In the genomic region with DNA sequence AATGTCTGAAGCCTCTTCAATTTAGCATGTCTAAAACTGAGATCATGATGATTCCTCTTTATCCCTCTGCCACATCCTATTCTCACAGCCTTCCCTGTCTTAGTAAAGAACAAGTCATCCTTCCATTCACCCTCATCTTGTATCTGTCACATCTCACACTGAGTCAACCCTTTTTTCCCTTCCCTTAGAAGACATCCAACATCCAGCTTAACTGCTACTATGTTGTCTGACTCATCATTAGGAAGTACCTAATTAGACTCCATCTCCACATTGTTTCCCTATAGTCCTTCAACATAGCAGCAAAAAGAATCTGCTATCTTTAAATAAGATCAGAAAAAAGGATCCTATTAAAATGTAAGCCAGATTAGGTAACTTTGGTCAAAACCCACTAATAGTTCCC, we compare ENCODE assay signal across 16 cellular contexts.
A peak's percentile ranks its signal among the peaks of the same experiment; 100 is the strongest.
DNase-seq lines count a peak whose midpoint lies in the region; ATAC-seq and TF ChIP-seq lines count a peak whose summit lies in the region.
"Had no signal": no experiment of that assay in that cellular context is flagged by ENCODE, and none has a peak within 500 bp of the region (broad histone marks: within the 10 kb centered on the region; RNA-seq: fewer than 3 reads in every experiment).

No MANE protein-coding gene starts in this region.

- H3K4me1 Mint-ChIP-seq in activated CD4-positive, alpha-beta memory T cell treated with anti-CD3 and anti-CD28 coated beads, Interleukin-2, amount 10 ng/mL, durations not matched to agents 7 days and 5 days = no peaks in the 10 kb centered on the region
- H3K4me1 Mint-ChIP-seq: activated naive CD8-positive, alpha-beta T cell treated with anti-CD3 and anti-CD28 coated beads, Interleukin-2, amount 50 U/mL, for 24 hours had no signal

- H3F3A ChIP-seq in GM23248 (ENCODE audit: insufficient read depth) = peaks cover 14% of the 10 kb centered on the region

- no peaks in the 10 kb centered on the region for H3K36me3 ChIP-seq in GM23248 (ENCODE audit: low read depth)
- H3K36me3 ChIP-seq: neutrophil, thoracic aorta had no signal

- no peak overlapping the region for H3K4me3 Mint-ChIP-seq in activated CD4-positive, alpha-beta memory T cell treated with anti-CD3 and anti-CD28 coated beads, Interleukin-2, amount 10 ng/mL, durations not matched to agents 7 days and 5 days
- H3K4me3 Mint-ChIP-seq: activated naive CD8-positive, alpha-beta T cell treated with anti-CD3 and anti-CD28 coated beads, Interleukin-2, amount 50 U/mL, for 24 hours; activated T-cell treated with anti-CD3 and anti-CD28 coated beads, Interleukin-2, amount 50 U/mL, for 24 hours had no signal

- no peak overlapping the region for H3K27ac Mint-ChIP-seq in activated CD4-positive, alpha-beta memory T cell treated with anti-CD3 and anti-CD28 coated beads, Interleukin-2, amount 10 ng/mL, durations not matched to agents 7 days and 5 days
- H3K27ac Mint-ChIP-seq: activated naive CD8-positive, alpha-beta T cell treated with anti-CD3 and anti-CD28 coated beads, Interleukin-2, amount 50 U/mL, for 24 hours; activated T-cell treated with anti-CD3 and anti-CD28 coated beads, Interleukin-2, amount 50 U/mL, for 24 hours had no signal

- H3K27ac ChIP-seq in GM23248 = peak overlapping the region; percentile 64
- H3K27ac ChIP-seq: neutrophil, thoracic aorta had no signal

- TF ChIP-seq POLR2A in erythroblast (IDR thresholded peaks at IDR 0.05; ENCODE audit: low read length) = no peak

- H3K79me2 ChIP-seq in GM23248 (ENCODE audit: insufficient read depth) = no peaks in the 10 kb centered on the region

- no peak overlapping the region for H2AFZ ChIP-seq in GM23248

- CTCF ChIA-PET in activated CD4-positive, alpha-beta memory T cell treated with anti-CD3 and anti-CD28 coated beads, Interleukin-2, amount 10 ng/mL, durations not matched to agents 7 days and 5 days (lab: Charles Lee) = no interaction called here

- DNase-seq in A172 (ENCODE audit: low spot score) (peak; percentile 94), GM23248 (peak; percentile 91), amniotic epithelial cell (ENCODE audit: low read depth) (peak; percentile 83), foreskin melanocyte (peak; percentile 21), erythroblast (lab: John Stamatoyannopoulos, UW) (no peak)
- DNase-seq in activated CD4-positive, alpha-beta memory T cell treated with anti-CD3 and anti-CD28 coated beads, Interleukin-2, amount 10 ng/mL, durations not matched to agents 7 days and 5 days = no peak
- DNase-seq: activated CD4-positive, alpha-beta T cell treated with anti-CD3 and anti-CD28 coated beads for 1 hour; activated naive CD8-positive, alpha-beta T cell treated with anti-CD3 and anti-CD28 coated beads, Interleukin-2, amount 50 U/mL, for 24 hours; activated T-cell treated with anti-CD3 and anti-CD28 coated beads, Interleukin-2, amount 50 U/mL, for 24 hours; DND-41; NCI-H2227 treated with DMSO at 0.1 percent for 48 hours had no signal

- no peaks in the 10 kb centered on the region for H4K20me1 ChIP-seq in GM23248 (ENCODE audit: insufficient read depth)

- no peaks in the 10 kb centered on the region for H3K27me3 ChIP-seq in GM23248 (replicated peaks; ENCODE audit: insufficient read depth)
- H3K27me3 ChIP-seq: neutrophil had no signal

- no peak overlapping the region for H3K9ac ChIP-seq in GM23248

- H3K36me3 Mint-ChIP-seq in activated CD4-positive, alpha-beta memory T cell treated with anti-CD3 and anti-CD28 coated beads, Interleukin-2, amount 10 ng/mL, durations not matched to agents 7 days and 5 days (ENCODE audit: low read depth) = no peaks in the 10 kb centered on the region

- H3K4me2 ChIP-seq in GM23248 (ENCODE audit: unreplicated experiment) = peak overlapping the region; percentile 13

- peaks cover 14% of the 10 kb centered on the region for H3K4me1 ChIP-seq in GM23248 (ENCODE audit: insufficient read depth)
- H3K4me1 ChIP-seq: HAP-1 had no signal

- POLR2A ChIA-PET in activated CD4-positive, alpha-beta memory T cell treated with anti-CD3 and anti-CD28 coated beads, Interleukin-2, amount 10 ng/mL, durations not matched to agents 7 days and 5 days (lab: Charles Lee) = no interaction called here

- ATAC-seq in HG02973 (IDR thresholded peaks at IDR 0.05; ENCODE audit: unreplicated experiment) (no peak), HG02885 (IDR thresholded peaks at IDR 0.05; ENCODE audit: poor library complexity, unreplicated experiment) (no peak)
- ATAC-seq: activated naive CD8-positive, alpha-beta T cell treated with anti-CD3 and anti-CD28 coated beads, Interleukin-2, amount 50 U/mL, for 24 hours had no signal

- no peaks in the 10 kb centered on the region for H3K9me2 ChIP-seq in GM23248 (ENCODE audit: insufficient read depth)

- no peak overlapping the region for H3K4me3 ChIP-seq in GM23248
- H3K4me3 ChIP-seq: HAP-1, thoracic aorta had no signal

- in situ Hi-C loops in GM23248 (cut with MboI) = no loop called here

- H3K9me3 Mint-ChIP-seq in activated CD4-positive, alpha-beta memory T cell treated with anti-CD3 and anti-CD28 coated beads, Interleukin-2, amount 10 ng/mL, durations not matched to agents 7 days and 5 days = no peaks in the 10 kb centered on the region
- H3K9me3 Mint-ChIP-seq: activated naive CD8-positive, alpha-beta T cell treated with anti-CD3 and anti-CD28 coated beads, Interleukin-2, amount 50 U/mL, for 24 hours; activated T-cell treated with anti-CD3 and anti-CD28 coated beads, Interleukin-2, amount 50 U/mL, for 24 hours had no signal

- no peaks in the 10 kb centered on the region for H3K9me3 ChIP-seq in GM23248 (ENCODE audit: low read depth)
- H3K9me3 ChIP-seq: HAP-1, neutrophil, thoracic aorta had no signal

- H3K27me3 Mint-ChIP-seq in activated CD4-positive, alpha-beta memory T cell treated with anti-CD3 and anti-CD28 coated beads, Interleukin-2, amount 10 ng/mL, durations not matched to agents 7 days and 5 days = no peaks in the 10 kb centered on the region
- H3K27me3 Mint-ChIP-seq: activated naive CD8-positive, alpha-beta T cell treated with anti-CD3 and anti-CD28 coated beads, Interleukin-2, amount 50 U/mL, for 24 hours; activated T-cell treated with anti-CD3 and anti-CD28 coated beads, Interleukin-2, amount 50 U/mL, for 24 hours had no signal

Comparison
In these comparisons a context has a peak if more than half of its experiments do, and no peak if none do; other contexts are left out.
1. DNase-seq: peak in A172 (single experiment), GM23248 (single experiment), amniotic epithelial cell (single experiment) and foreskin melanocyte (single experiment); none in erythroblast (0 of 2) and activated CD4-positive, alpha-beta memory T cell treated with anti-CD3 and anti-CD28 coated beads, Interleukin-2, amount 10 ng/mL, durations not matched to agents 7 days and 5 days (single experiment).